8 cellular contexts compared by ENCODE assay signal in the genomic region with DNA sequence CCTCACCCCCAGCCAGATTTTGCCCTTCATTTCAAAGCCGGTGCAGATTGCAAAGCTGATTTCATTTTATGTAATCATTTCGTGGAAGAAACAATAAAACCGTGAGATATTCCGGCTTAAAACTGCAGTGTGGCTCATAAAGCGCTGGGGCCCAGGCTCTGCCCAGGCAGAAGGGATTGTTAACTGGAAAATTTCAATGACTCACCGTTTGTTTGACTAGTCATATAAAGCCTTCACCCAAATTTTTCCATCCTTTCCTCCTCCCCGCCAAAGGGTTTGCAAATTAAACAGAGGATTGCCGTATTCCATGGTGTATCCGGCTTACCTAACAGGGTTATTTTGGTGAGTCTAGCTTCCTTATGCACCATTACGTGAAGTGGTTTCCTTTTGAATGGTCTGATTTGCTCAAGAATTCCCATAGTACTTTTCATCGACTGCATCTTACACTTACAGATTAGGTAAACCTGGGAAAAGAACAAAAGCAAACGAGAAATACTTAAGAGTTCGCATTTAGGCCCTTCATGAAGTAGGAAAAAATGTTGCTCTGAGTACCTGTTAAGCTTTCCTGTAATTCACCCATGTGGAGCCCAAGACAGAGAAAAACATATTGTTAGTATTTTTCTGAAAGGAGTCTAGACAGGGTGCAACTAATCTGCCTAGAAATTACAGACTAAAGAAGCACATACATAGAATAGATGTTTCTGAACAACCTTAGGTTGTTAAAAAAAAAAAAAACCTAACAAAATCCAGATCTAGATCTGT. TPM values are rescaled to one million over a fixed set of nuclear protein-coding genes. Genes with fewer than 3 reads are reported as not detected.
A peak's percentile ranks its signal among the peaks of the same experiment; 100 is the strongest.
DNase-seq lines count a peak whose midpoint lies in the region; TF ChIP-seq lines count a peak whose summit lies in the region.

No MANE protein-coding gene starts in this region.

- peak overlapping the region; percentile 81 for H3K4me3 Mint-ChIP-seq in Calu3 (ENCODE audit: low read depth, unreplicated experiment)

- H3K27me3 Mint-ChIP-seq in Calu3 (ENCODE audit: unreplicated experiment), result no peaks in the 10 kb centered on the region

- no peak for TF ChIP-seq CTCF in Calu3 (IDR thresholded peaks at IDR 0.05; ENCODE audit: unreplicated experiment)
- no peak for TF ChIP-seq CTCF in GM10248 (IDR thresholded peaks at IDR 0.05; ENCODE audit: control extremely low read depth, extremely low read depth, low read depth, missing control alignments)

- TSS peak; percentile 88 for BruUV-seq in Calu3 (replicated peaks; lab: Mats Ljungman, UMichigan)

- H3K27ac ChIP-seq in KOPT-K1 (ENCODE audit: low read depth, low read length, poor library complexity, severe bottlenecking), result peak overlapping the region; percentile 52

- H3K9me3 ChIP-seq in KOPT-K1 (ENCODE audit: insufficient read depth, low read length, poor library complexity, severe bottlenecking), result no peaks in the 10 kb centered on the region

- no peaks in the 10 kb centered on the region for H3K9me3 Mint-ChIP-seq in Calu3 (ENCODE audit: low read depth, unreplicated experiment)

- H3K4me1 Mint-ChIP-seq in Calu3 (ENCODE audit: low read depth, unreplicated experiment), result peaks cover 27% of the 10 kb centered on the region

- intact Hi-C loops in Calu3 (cut with micrococcal nuclease; ENCODE audit: unreplicated experiment), result no loop called here

- POLR2A ChIA-PET in GM10248 (lab: Yijun Ruan, JAX), result no interaction called here

- H3K36me3 ChIP-seq in KOPT-K1 (ENCODE audit: insufficient read depth, low read length), result peaks cover 17% of the 10 kb centered on the region

- H3K27ac Mint-ChIP-seq in Calu3 (ENCODE audit: unreplicated experiment), result peak overlapping the region; percentile 100

- DNase-seq in Calu3, result peak; percentile 65
- DNase-seq in amniotic epithelial cell (ENCODE audit: low read depth), result peak; percentile 49
- DNase-seq in islet precursor cell, result peak; percentile 53
- DNase-seq in stromal cell of bone marrow (ENCODE audit: low read depth), result peak; percentile 65
- no peak for DNase-seq in GM10248 (ENCODE audit: extremely low spot score)
- no peak for DNase-seq in DMS 273 (lab: John Stamatoyannopoulos, UW; ENCODE audit: unreplicated experiment)
- no peak for DNase-seq in NCI-H82 (lab: John Stamatoyannopoulos, UW)

- H3K36me3 Mint-ChIP-seq in Calu3 (ENCODE audit: insufficient read depth, unreplicated experiment), result peaks cover 53% of the 10 kb centered on the region

- CTCF ChIA-PET in Calu3 (lab: Charles Lee) (interaction anchor here (0.5 to 1.2 kb wide), 2 partner anchors 29 to 151 kb away, joined by 3 to 4 read pairs; no protein-coding TSS in a partner anchor), GM10248 (lab: Yijun Ruan, JAX) (interaction anchor here (1.3 to 2.9 kb wide), 3 partner anchors 10 to 151 kb away, joined by 7 to 12 read pairs (median 10); no protein-coding TSS in a partner anchor)

RNA-seq across cellular contexts. Expression of a gene that starts 0.9 kb away (rescaled TPM):
- 221 and 223 TPM in 2 replicates for total RNA-seq in Calu3 (2022)

RNA-seq across cellular contexts. Expression of a gene that starts 25.1 kb away (rescaled TPM):
- 16.2 and 21.3 TPM in 2 replicates for total RNA-seq in Calu3 (2022)

RNA-seq across cellular contexts. Expression of a gene that starts 48.3 kb away (rescaled TPM):
- not detected in 2 replicates for total RNA-seq in Calu3 (2022)

RNA-seq across cellular contexts. Expression of a gene that starts 59.8 kb away (rescaled TPM):
- total RNA-seq in Calu3 (2022), result 18.5 and 18.7 TPM in 2 replicates

Comparison
In these comparisons a context has a peak if more than half of its experiments do, and no peak if none do; other contexts are left out.
1. DNase-seq: peak in Calu3 (single experiment), amniotic epithelial cell (single experiment), islet precursor cell (single experiment) and stromal cell of bone marrow (single experiment); none in GM10248 (single experiment), DMS 273 (single experiment) and NCI-H82 (single experiment).